In the genomic region with DNA sequence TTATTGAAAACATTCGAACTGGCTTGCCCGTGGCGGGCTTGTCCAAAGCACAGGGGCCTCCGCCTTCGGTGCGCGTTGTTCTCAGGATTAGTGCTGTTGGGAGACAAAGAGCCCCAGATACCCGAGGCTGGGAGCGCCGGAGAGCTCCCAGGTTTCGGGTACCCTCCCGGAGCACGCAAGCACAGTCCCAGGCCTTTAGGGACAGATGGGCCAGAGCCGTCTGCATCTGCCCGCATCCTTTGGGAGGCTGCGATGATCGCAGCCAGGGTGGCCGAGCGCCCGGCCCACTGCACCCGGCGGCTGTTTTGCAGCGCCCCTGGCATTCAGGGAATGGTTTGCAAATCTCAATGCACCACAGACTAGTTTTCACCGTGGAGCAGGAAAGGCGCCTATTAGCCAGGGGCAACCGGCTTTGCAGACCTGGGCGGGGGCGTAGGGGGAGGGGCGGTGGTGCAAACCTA, we compare ENCODE assay signal across 26 cellular contexts. TPM values are rescaled to one million over a fixed set of nuclear protein-coding genes. Genes with fewer than 3 reads are reported as not detected.
DNase-seq lines count a peak whose midpoint lies in the region; ATAC-seq and TF ChIP-seq lines count a peak whose summit lies in the region.
"Had no signal": no experiment of that assay in that cellular context is flagged by ENCODE, and none has a peak within 500 bp of the region (broad histone marks: within the 10 kb centered on the region; RNA-seq: fewer than 3 reads in every experiment).

No MANE protein-coding gene starts in this region.

- no peaks in the 10 kb centered on the region for H3K9me3 ChIP-seq in SJCRH30 (replicated peaks)
- H3K9me3 ChIP-seq: A549, vagina had no signal

- no peaks in the 10 kb centered on the region for H3K4me1 ChIP-seq in SJCRH30
- H3K4me1 ChIP-seq: A549, BLaER1 had no signal

- DNase-seq in NCI-H82 (lab: John Stamatoyannopoulos, UW): peak; percentile 37
- DNase-seq in NCI-H82 treated with DMSO at 0.1 percent for 48 hours (lab: John Stamatoyannopoulos, UW; ENCODE audit: unreplicated experiment): no peak
- DNase-seq in coronary artery (ENCODE audit: low spot score): no peak
- peak; percentile 52 for DNase-seq in iPS-NIHi11 (ENCODE audit: low spot score)
- no peak for DNase-seq in stimulated activated naive B cell treated with anti-CD40 and anti-IgM and Interleukin-4, amounts not matched to agents 10 μg/mL and 1 μg/mL and 100 μg/mL, for 72 hours
- DNase-seq in GM19238 (ENCODE audit: insufficient read length, low spot score): no peak
- no peak for DNase-seq in SJCRH30
- DNase-seq: activated CD4-positive, alpha-beta T cell treated with anti-CD3 and anti-CD28 coated beads, Interleukin-2, amount 10 ng/mL, durations not matched to agents 24 days and 14 days; activated effector memory CD4-positive, alpha-beta T cell treated with anti-CD3 and anti-CD28 coated beads, Interleukin-2, amount 50 U/mL, for 16 hours; dermis blood vessel endothelial cell; GDM1; hypothalamus; left colon; NCI-H1417 treated with DMSO at 0.1 percent for 48 hours; SHP77; stimulated activated CD8-positive, alpha-beta memory T cell treated with anti-CD3 and anti-CD28 coated beads, Interleukin-4, amount 100 ng/mL, for 48 hours; T-helper 1 cell had no signal

- no peak for ATAC-seq in stimulated activated naive B cell treated with anti-CD40 and anti-IgM and Interleukin-4, amounts not matched to agents 10 μg/mL and 1 μg/mL and 100 μg/mL, for 72 hours (replicated peaks)
- ATAC-seq in HG03196 (IDR thresholded peaks at IDR 0.05; ENCODE audit: unreplicated experiment): no peak
- ATAC-seq: A549, left colon had no signal

- H3K27ac ChIP-seq in coronary artery (no peak overlapping the region), SJCRH30 (no peak overlapping the region)
- H3K27ac ChIP-seq: A549, BLaER1, vagina had no signal

- no peaks in the 10 kb centered on the region for H3K9me3 Mint-ChIP-seq in stimulated activated naive B cell treated with anti-CD40 and anti-IgM and Interleukin-4, amounts not matched to agents 10 μg/mL and 1 μg/mL and 100 μg/mL, for 72 hours
- H3K9me3 Mint-ChIP-seq: activated CD4-positive, alpha-beta T cell treated with anti-CD3 and anti-CD28 coated beads, Interleukin-2, amount 10 ng/mL, durations not matched to agents 24 days and 14 days; mesothelial cell of epicardium had no signal

- no peaks in the 10 kb centered on the region for H3K36me3 ChIP-seq in SJCRH30
- H3K36me3 ChIP-seq: BLaER1, vagina had no signal

- no peak for TF ChIP-seq CTCF in coronary artery (IDR thresholded peaks at IDR 0.05)

- H3K4me1 Mint-ChIP-seq in stimulated activated naive B cell treated with anti-CD40 and anti-IgM and Interleukin-4, amounts not matched to agents 10 μg/mL and 1 μg/mL and 100 μg/mL, for 72 hours: no peaks in the 10 kb centered on the region
- H3K4me1 Mint-ChIP-seq: activated CD4-positive, alpha-beta T cell treated with anti-CD3 and anti-CD28 coated beads, Interleukin-2, amount 10 ng/mL, durations not matched to agents 24 days and 14 days had no signal

- no peaks in the 10 kb centered on the region for H3K36me3 Mint-ChIP-seq in stimulated activated naive B cell treated with anti-CD40 and anti-IgM and Interleukin-4, amounts not matched to agents 10 μg/mL and 1 μg/mL and 100 μg/mL, for 72 hours
- H3K36me3 Mint-ChIP-seq: IgD-negative memory B cell, mesothelial cell of epicardium had no signal

- H3K4me3 ChIP-seq in coronary artery (peak overlapping the region; percentile 25), SJCRH30 (no peak overlapping the region)
- H3K4me3 ChIP-seq: A549, BLaER1, vagina had no signal

- H3K27me3 ChIP-seq in SJCRH30: no peaks in the 10 kb centered on the region
- H3K27me3 ChIP-seq: BLaER1, vagina had no signal

- H3K4me3 Mint-ChIP-seq in stimulated activated naive B cell treated with anti-CD40 and anti-IgM and Interleukin-4, amounts not matched to agents 10 μg/mL and 1 μg/mL and 100 μg/mL, for 72 hours: no peak overlapping the region
- H3K4me3 Mint-ChIP-seq: activated CD4-positive, alpha-beta T cell treated with anti-CD3 and anti-CD28 coated beads, Interleukin-2, amount 10 ng/mL, durations not matched to agents 24 days and 14 days; IgD-negative memory B cell; mesothelial cell of epicardium had no signal

- peaks cover 73 to 79% of the 10 kb centered on the region in 2 donors for H3K27me3 Mint-ChIP-seq in stimulated activated naive B cell treated with anti-CD40 and anti-IgM and Interleukin-4, amounts not matched to agents 10 μg/mL and 1 μg/mL and 100 μg/mL, for 72 hours

- peak overlapping the region; percentile 77 for H3K27ac Mint-ChIP-seq in stimulated activated naive B cell treated with anti-CD40 and anti-IgM and Interleukin-4, amounts not matched to agents 10 μg/mL and 1 μg/mL and 100 μg/mL, for 72 hours
- H3K27ac Mint-ChIP-seq: activated CD4-positive, alpha-beta T cell treated with anti-CD3 and anti-CD28 coated beads, Interleukin-2, amount 10 ng/mL, durations not matched to agents 24 days and 14 days; IgD-negative memory B cell; mesothelial cell of epicardium had no signal

RNA-seq across cellular contexts. Expression of a gene that starts 5.0 kb away (rescaled TPM):
- total RNA-seq in SJCRH30 (2014; rRNA removed; shearing (Covaris generic)): not detected in 2 replicates
- total RNA-seq: activated CD4-positive, alpha-beta T cell treated with anti-CD3 and anti-CD28 coated beads, Interleukin-2, amount 10 ng/mL, durations not matched to agents 24 days and 14 days; dermis blood vessel endothelial cell; epithelial cell of proximal tubule; left colon; M059J; mesothelial cell of epicardium; subcutaneous adipose tissue; vagina had no signal

Comparison
In these comparisons a context has a peak if more than half of its experiments do, and no peak if none do; other contexts are left out.
1. DNase-seq: peak in NCI-H82 (single experiment) and iPS-NIHi11 (single experiment); none in NCI-H82 treated with DMSO at 0.1 percent for 48 hours (single experiment), coronary artery (single experiment), stimulated activated naive B cell treated with anti-CD40 and anti-IgM and Interleukin-4, amounts not matched to agents 10 μg/mL and 1 μg/mL and 100 μg/mL, for 72 hours (single experiment), GM19238 (single experiment) and SJCRH30 (0 of 2).